8 cellular contexts compared by ENCODE assay signal in genomic region chr17:50372708-50373556, GRCh38. TPM values are rescaled to one million over a fixed set of nuclear protein-coding genes. Genes with fewer than 3 reads are reported as not detected.
DNase-seq lines count a peak whose midpoint lies in the region; ATAC-seq and TF ChIP-seq lines count a peak whose summit lies in the region.

TSS of gene EME1 (plus strand) at chr17:50373229. CDS start at chr17:50375209, 1,980 bp downstream.
TSS of gene MRPL27 (minus strand) at chr17:50373184. CDS start at chr17:50373170, 14 bp downstream.

- no peaks in the 10 kb centered on the region for H3K27me3 ChIP-seq in BE2C
- H3K27me3 ChIP-seq in liver (ENCODE audit: control insufficient read depth in 4 of 4, insufficient read depth in 4 of 4, low read length in 3 of 4), result no peaks in the 10 kb centered on the region

- peak within 1 kb of the TSS; percentile 97 for H3K4me3 ChIP-seq in BE2C (ENCODE audit: low read depth, low read length)
- H3K4me3 ChIP-seq in liver (ENCODE audit: low read depth in 1 of 3, low read length in 3 of 3), result peak within 1 kb of the TSS; percentile 75 to 93 (median 84)

- ATAC-seq in HG03460 (IDR thresholded peaks at IDR 0.05; ENCODE audit: unreplicated experiment), result peak; percentile 85

- H3K27ac ChIP-seq in liver (ENCODE audit: low read depth in 1 of 2, low read length in 2 of 2), result peak within 1 kb of the TSS; percentile 93 to 94

- peaks cover 38% of the 10 kb centered on the region for H3K36me3 ChIP-seq in BE2C
- H3K36me3 ChIP-seq in liver (ENCODE audit: control insufficient read depth in 4 of 4, insufficient read depth in 3 of 4, low read depth in 1 of 4, low read length in 3 of 4), result peaks cover 4 to 26% (median 22%) of the 10 kb centered on the region in 4 donors

- peak in 1 of 2 donors; percentile 31 for TF ChIP-seq RAD21 in liver (IDR thresholded peaks at IDR 0.05)

- TF ChIP-seq CTCF in BE2C (IDR thresholded peaks at IDR 0.05; ENCODE audit: low read depth, low read length) (no peak), liver (IDR thresholded peaks at IDR 0.05; ENCODE audit: low read depth, low read length, missing input control) (no peak)

- WGBS in liver, result 1% methylated on average over 45 of the region's 45 CpGs

- peak; percentile 81 for DNase-seq in BE2C
- DNase-seq in GM19240 (ENCODE audit: insufficient read length, low spot score), result peak; percentile 95
- peak; percentile 90 for DNase-seq in NCI-H526 treated with DMSO at 0.1 percent for 48 hours (lab: John Stamatoyannopoulos, UW)
- peak; percentile 78 for DNase-seq in activated CD4-positive, alpha-beta T cell treated with anti-CD3 and anti-CD28 coated beads, Interleukin-2, amount 50 U/mL, for 1 hour
- DNase-seq in dermis blood vessel endothelial cell, result peak; percentile 89
- DNase-seq in stimulated activated CD4-positive, alpha-beta T cell treated with anti-CD3 and anti-CD28 coated beads, Interleukin-4, amount 100 ng/mL, for 24 hours, result peak; percentile 87

- H3K4me1 ChIP-seq in BE2C (0 out of 2 replicates have a peak, but pooled peaks cover 2% of the 10 kb centered on the region), liver (ENCODE audit: control insufficient read depth in 4 of 4, insufficient read depth in 4 of 4, low read length in 3 of 4) (peaks cover 4 to 22% (median 14%) of the 10 kb centered on the region in 4 donors)

- peak within 1 kb of the TSS; percentile 61 to 76 for H3K9ac ChIP-seq in liver (ENCODE audit: low read depth in 1 of 2, low read length in 2 of 2)

- H3K9me3 ChIP-seq in BE2C (no peaks in the 10 kb centered on the region), liver (ENCODE audit: control insufficient read depth in 4 of 4, low read length in 3 of 4) (no peaks in the 10 kb centered on the region)

TF ChIP-seq in liver, 16 proteins besides CTCF, POLR2A, EP300 and RAD21:
- TF ChIP-seq SP1 (IDR thresholded peaks at IDR 0.05) (no peak), EGR1 (IDR thresholded peaks at IDR 0.05; ENCODE audit: low read depth in 2 of 2) (no peak), GABPA (IDR thresholded peaks at IDR 0.05 in 1 of 2, conservative IDR thresholded peaks at IDR 0.05 in 1 of 2) (peak; percentile 96 to 100), RXRA (IDR thresholded peaks at IDR 0.05) (peak in 1 of 2 donors; percentile 23), YY1 (IDR thresholded peaks at IDR 0.05) (peak; percentile 97), HNF4G (IDR thresholded peaks at IDR 0.05) (no peak)
- TF ChIP-seq, protein P1, sequence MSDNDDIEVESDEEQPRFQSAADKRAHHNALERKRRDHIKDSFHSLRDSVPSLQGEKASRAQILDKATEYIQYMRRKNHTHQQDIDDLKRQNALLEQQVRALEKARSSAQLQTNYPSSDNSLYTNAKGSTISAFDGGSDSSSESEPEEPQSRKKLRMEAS (IDR thresholded peaks at IDR 0.05), result peak; percentile 91

RNA-seq across cellular contexts. Expression of gene EME1, which starts in this region (rescaled TPM):
- polyA plus RNA-seq in BE2C (2012; ENCODE audit: insufficient read depth, insufficient read length, low read depth), result 7.6 TPM
- total RNA-seq in dermis blood vessel endothelial cell (1.0 and 4.6 TPM in 2 replicates), liver (1 to 10 TPM in 1 of 2 donors, under 1 TPM in 1; 0.08 to 3.4 TPM)
- polyA plus RNA-seq in liver, result under 1 TPM; 0.26 to 0.43 TPM

RNA-seq across cellular contexts. Expression of gene MRPL27, which starts in this region (rescaled TPM):
- 201 TPM for polyA plus RNA-seq in BE2C (2012; ENCODE audit: insufficient read depth, insufficient read length, low read depth)
- total RNA-seq in dermis blood vessel endothelial cell (35.4 and 70.3 TPM in 2 replicates), liver (10 to 100 TPM; 25.9 to 36.9 TPM)
- 10 to 100 TPM; 70.2 to 87.1 TPM for polyA plus RNA-seq in liver

Comparison
In these comparisons a context has a peak if more than half of its experiments do, and no peak if none do; other contexts are left out.
1. Peak in every context shown above with its lines: DNase-seq, ATAC-seq, H3K4me3 ChIP-seq and H3K27ac ChIP-seq.